ENCODE assay signal across 8 cellular contexts in genomic region chr12:49623142-49623899, GRCh38. TPM values are rescaled to one million over a fixed set of nuclear protein-coding genes. Genes with fewer than 3 reads are reported as not detected.
A peak's percentile ranks its signal among the peaks of the same experiment; 100 is the strongest.
DNase-seq lines count a peak whose midpoint lies in the region; ATAC-seq, FAIRE-seq and TF ChIP-seq lines count a peak whose summit lies in the region.

TSS of gene PRPF40B (plus strand) at chr12:49623561. CDS start at chr12:49623591, 30 bp downstream.

- H3K9ac ChIP-seq in HUES64 (ENCODE audit: low read depth, low read length) (peak within 1 kb of the TSS; percentile 67), muscle layer of colon (ENCODE audit: low read length) (peak within 1 kb of the TSS; percentile 34)

- no peaks in the 10 kb centered on the region for H3K9me3 ChIP-seq in HUES64 (ENCODE audit: insufficient read depth, low read depth, low read length)
- no peaks in the 10 kb centered on the region for H3K9me3 ChIP-seq in muscle layer of colon (ENCODE audit: low read length)

- DNase-seq in D721Med (ENCODE audit: insufficient read length, low spot score) (peak; percentile 94), OCI-M1 (lab: John Stamatoyannopoulos, UW) (peak; percentile 93), activated T-cell treated with anti-CD3 and anti-CD28 coated beads for 48 hours (ENCODE audit: low read depth) (peak; percentile 85), erythroblast (lab: John Stamatoyannopoulos, UW) (peak; percentile 90 to 93)
- peak; percentile 64 for DNase-seq in stimulated activated CD8-positive, alpha-beta memory T cell treated with anti-CD3 and anti-CD28 coated beads, Interleukin-7, amount 100 ng/mL, for 24 hours (ENCODE audit: low read depth)

- TF ChIP-seq POLR2A in erythroblast (IDR thresholded peaks at IDR 0.05; ENCODE audit: low read length): no peak

- peak within 1 kb of the TSS; percentile 79 for H3K27ac ChIP-seq in HUES64 (ENCODE audit: low read depth, low read length)
- peak within 1 kb of the TSS; percentile 95 for H3K27ac ChIP-seq in muscle layer of colon (ENCODE audit: low read depth, low read length)

- H3K36me3 ChIP-seq in HUES64 (ENCODE audit: insufficient read depth, low read length) (no peaks in the 10 kb centered on the region), muscle layer of colon (ENCODE audit: insufficient read depth, low read length) (no peaks in the 10 kb centered on the region)

- FAIRE-seq in D721Med (lab: Jason Lieb, UNC): no peak

- peaks cover 15% of the 10 kb centered on the region for H3K4me1 ChIP-seq in HUES64 (ENCODE audit: insufficient read depth, low read length)
- peaks cover 22% of the 10 kb centered on the region for H3K4me1 ChIP-seq in muscle layer of colon (ENCODE audit: insufficient read depth, low read length)

- WGBS in HUES64: 1% methylated on average over 73 of the region's 76 CpGs

- peak; percentile 55 for TF ChIP-seq CTCF in D721Med (IDR thresholded peaks at IDR 0.05; ENCODE audit: insufficient read depth, missing control alignments)

- peak within 1 kb of the TSS; percentile 84 for H3K4me3 ChIP-seq in HUES64 (ENCODE audit: low read length)
- peak within 1 kb of the TSS; percentile 55 to 91 for H3K4me3 ChIP-seq in muscle layer of colon (ENCODE audit: low read depth in 1 of 2, low read length in 2 of 2)

- peak; percentile 64 for ATAC-seq in GM21381 (IDR thresholded peaks at IDR 0.05; ENCODE audit: unreplicated experiment)

- H3K27me3 ChIP-seq in HUES64 (ENCODE audit: insufficient read depth, low read length) (peaks cover 10% of the 10 kb centered on the region), muscle layer of colon (ENCODE audit: control insufficient read depth in 1 of 2, insufficient read depth in 2 of 2, low read length in 2 of 2) (no peaks in the 10 kb centered on the region)

RNA-seq across cellular contexts. Expression of gene PRPF40B, which starts in this region (rescaled TPM):
- polyA plus RNA-seq in HUES64 (2013, experiment 1 of 2): 11.2 TPM
- polyA plus RNA-seq in HUES64 (2013, experiment 2 of 2): 18.1 TPM

Comparison
In these comparisons a context has a peak if more than half of its experiments do, and no peak if none do; other contexts are left out.
1. Peak in every context shown above with its lines: DNase-seq, ATAC-seq, H3K4me3 ChIP-seq and H3K27ac ChIP-seq.